In the genomic region with DNA sequence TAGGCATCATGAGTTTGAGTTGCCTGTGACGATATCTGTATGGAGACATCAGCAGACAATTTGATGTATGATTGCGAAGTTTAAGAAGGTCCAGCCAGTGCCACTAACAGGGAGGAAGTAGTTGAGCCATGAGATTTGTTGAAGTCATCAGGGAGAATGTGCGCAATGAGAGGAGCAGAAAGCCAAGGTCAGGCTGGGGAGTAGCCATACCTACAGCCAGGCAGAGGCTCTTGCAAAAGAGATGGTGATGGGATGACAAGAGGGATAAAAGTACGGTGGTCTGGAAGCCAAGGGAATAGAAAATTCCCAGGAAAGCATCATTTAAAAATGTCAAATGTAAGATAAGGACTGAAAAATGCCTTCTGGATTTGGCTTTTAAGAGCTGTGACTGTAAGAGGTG, we compare ENCODE assay signal across 20 cellular contexts. TPM values are rescaled to one million over a fixed set of nuclear protein-coding genes. Genes with fewer than 3 reads are reported as not detected.
A peak's percentile ranks its signal among the peaks of the same experiment; 100 is the strongest.
DNase-seq lines count a peak whose midpoint lies in the region; ATAC-seq and TF ChIP-seq lines count a peak whose summit lies in the region.
"Had no signal": no experiment of that assay in that cellular context is flagged by ENCODE, and none has a peak within 500 bp of the region (broad histone marks: within the 10 kb centered on the region; RNA-seq: fewer than 3 reads in every experiment).

No MANE protein-coding gene starts in this region.

- intact Hi-C loops in Caco-2 (cut with micrococcal nuclease; ENCODE audit: unreplicated experiment): no loop called here

- peaks cover 29% of the 10 kb centered on the region for H3K4me1 Mint-ChIP-seq in Caco-2 (ENCODE audit: low read depth, unreplicated experiment)

- no peak overlapping the region for H3K4me2 ChIP-seq in osteoblast (ENCODE audit: insufficient read depth, low read length)
- no peak overlapping the region for H3K4me2 ChIP-seq in Karpas-422 (ENCODE audit: low read depth, low read length, poor library complexity, severe bottlenecking)
- H3K4me2 ChIP-seq: GM23338 had no signal

- H3K27ac ChIP-seq in RWPE2 (ENCODE audit: poor library complexity, severe bottlenecking): peak overlapping the region; percentile 85
- H3K27ac ChIP-seq in epithelial cell of prostate: peak overlapping the region; percentile 77
- H3K27ac ChIP-seq in osteoblast (ENCODE audit: low read depth, low read length): peak overlapping the region; percentile 84
- no peak overlapping the region for H3K27ac ChIP-seq in Karpas-422 (ENCODE audit: low read length)
- H3K27ac ChIP-seq: suprapubic skin had no signal

- BruUV-seq in Caco-2 (replicated peaks; lab: Mats Ljungman, UMichigan): no TSS peak

- H3K4me3 Mint-ChIP-seq in Caco-2 (ENCODE audit: unreplicated experiment): no peak overlapping the region
- H3K4me3 Mint-ChIP-seq: activated B cell treated with CpG ODN at 0.5 μM for 24 hours, GM23338, natural killer cell, T-cell had no signal

- H3K9me3 ChIP-seq in Caco-2 (no peaks in the 10 kb centered on the region), RWPE2 (ENCODE audit: severe bottlenecking) (no peaks in the 10 kb centered on the region), osteoblast (ENCODE audit: low read depth, low read length) (no peaks in the 10 kb centered on the region), Karpas-422 (ENCODE audit: low read length) (no peaks in the 10 kb centered on the region)
- H3K9me3 ChIP-seq: lower lobe of right lung, suprapubic skin had no signal

- H3K79me2 ChIP-seq in osteoblast (ENCODE audit: insufficient read depth, low read length) (peaks cover 86% of the 10 kb centered on the region), Karpas-422 (ENCODE audit: low read length) (no peaks in the 10 kb centered on the region)

- H3K4me1 ChIP-seq in Caco-2 (peaks cover 12% of the 10 kb centered on the region; the same call in 1 of the 2 replicates), RWPE2 (ENCODE audit: insufficient read depth, poor library complexity, severe bottlenecking) (peaks cover 49% of the 10 kb centered on the region), osteoblast (ENCODE audit: insufficient read depth, low read length) (peaks cover 50% of the 10 kb centered on the region), Karpas-422 (ENCODE audit: low read length) (peaks cover 11% of the 10 kb centered on the region)

- H4K20me1 ChIP-seq in osteoblast (ENCODE audit: insufficient read depth, low read length) (no peaks in the 10 kb centered on the region), Karpas-422 (ENCODE audit: insufficient read depth, low read depth, low read length) (peaks cover 49% of the 10 kb centered on the region)

- no peaks in the 10 kb centered on the region for H3K27me3 Mint-ChIP-seq in Caco-2 (ENCODE audit: insufficient read depth, unreplicated experiment)
- H3K27me3 Mint-ChIP-seq: activated B cell treated with CpG ODN at 0.5 μM for 24 hours, T-cell had no signal

- H3K36me3 ChIP-seq in Caco-2 (ENCODE audit: control insufficient read depth, insufficient read depth, low read length) (no peaks in the 10 kb centered on the region), RWPE2 (ENCODE audit: low read depth) (no peaks in the 10 kb centered on the region), osteoblast (ENCODE audit: insufficient read depth, low read length) (no peaks in the 10 kb centered on the region), Karpas-422 (ENCODE audit: insufficient read depth, low read length) (no peaks in the 10 kb centered on the region)
- H3K36me3 ChIP-seq: lower lobe of right lung, suprapubic skin had no signal

- peak overlapping the region; percentile 11 for H3K27ac Mint-ChIP-seq in Caco-2 (ENCODE audit: unreplicated experiment)
- H3K27ac Mint-ChIP-seq: activated B cell treated with CpG ODN at 0.5 μM for 24 hours, GM23338, T-cell had no signal

- H3K9me2 ChIP-seq in Karpas-422 (replicated peaks; ENCODE audit: insufficient read depth, low read length): no peaks in the 10 kb centered on the region

- H3K9ac ChIP-seq in Karpas-422 (ENCODE audit: low read length): no peak overlapping the region

- H3K36me3 Mint-ChIP-seq in Caco-2 (ENCODE audit: insufficient read depth, unreplicated experiment): peaks cover 5% of the 10 kb centered on the region
- H3K36me3 Mint-ChIP-seq: natural killer cell, T-cell had no signal

- no peaks in the 10 kb centered on the region for H3K9me3 Mint-ChIP-seq in Caco-2 (ENCODE audit: unreplicated experiment)
- H3K9me3 Mint-ChIP-seq: activated B cell treated with CpG ODN at 0.5 μM for 24 hours, GM23338, natural killer cell, T-cell had no signal

- H2AFZ ChIP-seq in osteoblast (ENCODE audit: low read length) (no peak overlapping the region), Karpas-422 (ENCODE audit: low read length) (no peak overlapping the region)
- H2AFZ ChIP-seq: GM23338 had no signal

- TF ChIP-seq CTCF in Caco-2 (IDR thresholded peaks at IDR 0.05; ENCODE audit: insufficient read depth in 1 of 2, low read depth in 1 of 2, low read length in 1 of 2, severe bottlenecking in 1 of 2, unreplicated experiment in 1 of 2) (no peak), RWPE2 (IDR thresholded peaks at IDR 0.05; ENCODE audit: poor library complexity, severe bottlenecking) (no peak), osteoblast (IDR thresholded peaks at IDR 0.05; ENCODE audit: extremely low read depth, low read depth, low read length) (no peak)

- CTCF ChIA-PET in Caco-2 (lab: Charles Lee): no interaction called here

- POLR2A ChIA-PET in Caco-2 (lab: Charles Lee): interaction anchor here (0.7 kb wide), 1 partner anchor 234 kb away, joined by 3 read pairs; no protein-coding TSS in a partner anchor

- no peaks in the 10 kb centered on the region for H3K27me3 ChIP-seq in Caco-2 (replicated peaks; ENCODE audit: control insufficient read depth, insufficient read depth, low read length)
- H3K27me3 ChIP-seq in RWPE2 (ENCODE audit: insufficient read depth, poor library complexity, severe bottlenecking): no peaks in the 10 kb centered on the region
- no peaks in the 10 kb centered on the region for H3K27me3 ChIP-seq in osteoblast (ENCODE audit: insufficient read depth, low read length)
- H3K27me3 ChIP-seq in Karpas-422 (ENCODE audit: low read length): no peaks in the 10 kb centered on the region
- H3K27me3 ChIP-seq: suprapubic skin had no signal

- H3K4me3 ChIP-seq in Caco-2 (ENCODE audit: low read depth, low read length) (no peak overlapping the region), RWPE2 (ENCODE audit: severe bottlenecking) (no peak overlapping the region), osteoblast (ENCODE audit: insufficient read depth, low read length) (no peak overlapping the region), Karpas-422 (ENCODE audit: low read length) (no peak overlapping the region)
- H3K4me3 ChIP-seq: GM23338, lower lobe of right lung, suprapubic skin had no signal

- no peak for DNase-seq in Caco-2
- DNase-seq in RWPE2 (ENCODE audit: low spot score): no peak
- DNase-seq in epithelial cell of prostate (ENCODE audit: low read depth, low spot score): no peak
- no peak for DNase-seq in osteoblast (ENCODE audit: insufficient read length, low spot score, missing footprints)
- no peak for DNase-seq in Karpas-422
- no peak for DNase-seq in ecto neural progenitor cell (ENCODE audit: low spot score)
- DNase-seq: activated B cell treated with CpG ODN at 0.5 μM for 24 hours; amygdala; Calu3; GDM1; lower lobe of right lung; natural killer cell; NCI-H2029 treated with DMSO at 0.1 percent for 48 hours; NCI-H69; stimulated activated CD4-positive, alpha-beta T cell treated with anti-CD3 and anti-CD28 coated beads, Interleukin-1b, Interleukin-23, amount 100 ng/mL, for 48 hours; T-cell had no signal

- ATAC-seq in RWPE2 (ENCODE audit: low read depth): no peak
- ATAC-seq in GM18502 (IDR thresholded peaks at IDR 0.05; ENCODE audit: poor library complexity, unreplicated experiment): no peak
- no peak for ATAC-seq in GM18520 (IDR thresholded peaks at IDR 0.05; ENCODE audit: unreplicated experiment)
- ATAC-seq: GM23338, natural killer cell, T-cell had no signal

RNA-seq across cellular contexts. Expression of a gene that starts 51.2 kb away (rescaled TPM):
- total RNA-seq in Caco-2 (2022): 67.2 and 75.2 TPM in 2 replicates
- total RNA-seq in osteoblast: 129 and 142 TPM in 2 replicates
- total RNA-seq in Karpas-422 (2014; rRNA removed; shearing (Covaris generic); ENCODE audit: low replicate concordance): 9.7 and 14.1 TPM in 2 replicates
